Comparison of ENCODE assay signal across 12 cellular contexts in the genomic region with DNA sequence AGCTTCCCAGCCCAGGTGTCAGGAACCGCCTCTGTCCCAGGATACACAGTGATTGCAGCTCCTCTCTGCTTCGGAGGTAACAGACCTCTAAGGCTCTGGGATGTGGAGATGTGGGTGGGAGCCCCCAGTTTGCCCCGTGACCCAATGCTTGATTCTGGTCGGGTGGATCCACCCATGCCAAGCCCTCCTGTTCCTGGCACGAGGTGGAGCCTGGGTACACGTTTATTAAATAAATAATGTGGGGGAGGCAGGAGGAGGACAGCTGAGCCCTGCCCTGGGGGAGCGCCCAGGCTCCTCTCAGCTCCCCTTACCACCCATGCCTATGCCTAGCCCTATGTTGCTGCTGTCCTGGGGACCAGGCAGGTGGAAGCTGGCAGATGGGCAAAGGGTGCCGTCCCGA. TPM values are rescaled to one million over a fixed set of nuclear protein-coding genes. Genes with fewer than 3 reads are reported as not detected.
DNase-seq lines count a peak whose midpoint lies in the region; ATAC-seq and TF ChIP-seq lines count a peak whose summit lies in the region.
"Had no signal": no experiment of that assay in that cellular context is flagged by ENCODE, and none has a peak within 500 bp of the region (broad histone marks: within the 10 kb centered on the region; RNA-seq: fewer than 3 reads in every experiment).

No MANE protein-coding gene starts in this region.

- no CpG with 5 or more reads among the region's 9 CpGs for WGBS in IMR-90 (ENCODE audit: extremely low coverage in 2 of 2, insufficient read length in 1 of 2), 2 experiments

- POLR2A ChIA-PET in IMR-90 (lab: Charles Lee; ENCODE audit: unreplicated experiment): interaction anchor here (0.5 kb wide), 1 partner anchor 12 kb away, joined by 3 read pairs; no protein-coding TSS in a partner anchor

- H3K9ac ChIP-seq in IMR-90 (ENCODE audit: low read depth, low read length) (peak overlapping the region; percentile 54), colonic mucosa (ENCODE audit: low read depth in 2 of 2, low read length in 2 of 2) (peak overlapping the region; percentile 47 to 49), mucosa of rectum (ENCODE audit: low read depth in 1 of 2, low read length in 2 of 2) (no peak overlapping the region)

- TF ChIP-seq CTCF in IMR-90 (conservative IDR thresholded peaks at IDR 0.05; ENCODE audit: low read depth, low read length) (no peak), colonic mucosa (IDR thresholded peaks at IDR 0.05) (no peak), GM10266 (IDR thresholded peaks at IDR 0.05; ENCODE audit: control insufficient read depth, insufficient read depth, low read depth, missing control alignments) (no peak)

- H3K56ac ChIP-seq in IMR-90 (ENCODE audit: extremely low read depth, insufficient read depth, low read length): peak overlapping the region; percentile 76

- H3K4me1 ChIP-seq in IMR-90 (ENCODE audit: control insufficient read depth, insufficient read depth, low read length) (peaks cover 74% of the 10 kb centered on the region), colonic mucosa (no peaks in the 10 kb centered on the region), mucosa of rectum (ENCODE audit: control insufficient read depth in 2 of 2, insufficient read depth in 2 of 2, low read length in 2 of 2) (peaks cover 24 to 28% of the 10 kb centered on the region in 2 donors)

- peaks cover 38% of the 10 kb centered on the region for H3K9me1 ChIP-seq in IMR-90 (ENCODE audit: insufficient read depth, low read length)

- H3K18ac ChIP-seq in IMR-90 (ENCODE audit: low read depth, low read length): peak overlapping the region; percentile 80

- peak overlapping the region; percentile 90 to 95 for H4K8ac ChIP-seq in IMR-90 (ENCODE audit: low read depth in 2 of 2, low read length in 2 of 2)

- in situ Hi-C loops in IMR-90 (cut with MboI; ENCODE audit: low sequenced_read_pairs): no loop called here

- H2BK5ac ChIP-seq in IMR-90 (ENCODE audit: low read depth, low read length, poor library complexity, severe bottlenecking): peak overlapping the region; percentile 74

- ATAC-seq in IMR-90 (ENCODE audit: low read depth) (no peak), GM21619 (IDR thresholded peaks at IDR 0.05; ENCODE audit: unreplicated experiment) (no peak), left lobe of liver (no peak)

- no peak for DNase-seq in IMR-90
- no peak for DNase-seq in colonic mucosa
- DNase-seq in substantia nigra (lab: John Stamatoyannopoulos, UW): no peak
- DNase-seq in GM10266 (ENCODE audit: extremely low spot score): no peak
- DNase-seq in CD1c-positive myeloid dendritic cell (ENCODE audit: extremely low spot score): no peak
- no peak for DNase-seq in left lobe of liver (ENCODE audit: low spot score)
- DNase-seq: activated CD4-positive, alpha-beta T cell treated with anti-CD3 and anti-CD28 coated beads, Interleukin-2, amount 50 U/mL, for 1 hour; activated naive CD4-positive, alpha-beta T cell treated with Interleukin-2 at 50 U/mL for 16 hours; NCI-H510A treated with DMSO at 0.1 percent for 48 hours had no signal

- peak overlapping the region; percentile 56; the same call in 1 of the 2 replicates for H3K4me2 ChIP-seq in IMR-90 (ENCODE audit: low read depth, low read length)

- no peaks in the 10 kb centered on the region for H3K27me3 ChIP-seq in IMR-90 (ENCODE audit: control insufficient read depth, insufficient read depth, low read length)
- H3K27me3 ChIP-seq in colonic mucosa: no peaks in the 10 kb centered on the region
- no peaks in the 10 kb centered on the region for H3K27me3 ChIP-seq in mucosa of rectum (ENCODE audit: control insufficient read depth in 2 of 2, insufficient read depth in 2 of 2, low read length in 2 of 2)

- no peak for TF ChIP-seq RAD21 in IMR-90 (IDR thresholded peaks at IDR 0.05; ENCODE audit: low read length)

- CTCF ChIA-PET in IMR-90 (lab: Yijun Ruan, JAX): no interaction called here

- peak overlapping the region; percentile 98 for H3K4ac ChIP-seq in IMR-90 (ENCODE audit: low read depth, low read length)

- peaks cover 33 to 92% of the 10 kb centered on the region in 2 experiments; a peak in 3 of 4 replicates for H3K79me1 ChIP-seq in IMR-90 (ENCODE audit: low read depth in 1 of 2, low read length in 2 of 2)

- peak overlapping the region; percentile 98; the same call in 2 of the 3 replicates for H2BK15ac ChIP-seq in IMR-90 (ENCODE audit: low read depth, low read length)

- H3K27ac ChIP-seq in IMR-90 (ENCODE audit: insufficient read depth, low read length) (peak overlapping the region; percentile 98), colonic mucosa (peak overlapping the region; percentile 47), mucosa of rectum (ENCODE audit: low read depth in 2 of 2, low read length in 2 of 2) (peak overlapping the region; percentile 70 to 81), substantia nigra (ENCODE audit: low read depth, low read length, poor library complexity, severe bottlenecking) (peak overlapping the region; percentile 30)
- H3K27ac ChIP-seq: SK-N-MC had no signal

- H3K4me3 ChIP-seq in IMR-90 (ENCODE audit: insufficient read depth, low read depth, low read length) (no peak overlapping the region), colonic mucosa (no peak overlapping the region), mucosa of rectum (ENCODE audit: low read length in 2 of 2) (no peak overlapping the region)
- H3K4me3 ChIP-seq: SK-N-MC had no signal

- peaks cover 62% of the 10 kb centered on the region for H4K20me1 ChIP-seq in IMR-90 (ENCODE audit: insufficient read depth, low read length)

- H2BK20ac ChIP-seq in IMR-90 (ENCODE audit: low read depth, low read length): peak overlapping the region; percentile 94

- peak overlapping the region; percentile 100 for H2AK5ac ChIP-seq in IMR-90 (ENCODE audit: low read depth, low read length)

- H3K14ac ChIP-seq in IMR-90 (replicated peaks; ENCODE audit: low read depth, low read length): peak overlapping the region; percentile 92

- no peak for TF ChIP-seq POLR2A in IMR-90 (IDR thresholded peaks at IDR 0.05; ENCODE audit: low read depth, low read length)

- peaks cover 16% of the 10 kb centered on the region for H3K36me3 ChIP-seq in IMR-90 (ENCODE audit: control insufficient read depth, insufficient read depth, low read length)
- H3K36me3 ChIP-seq in colonic mucosa: no peaks in the 10 kb centered on the region
- no peaks in the 10 kb centered on the region for H3K36me3 ChIP-seq in mucosa of rectum (ENCODE audit: control insufficient read depth in 2 of 2, insufficient read depth in 2 of 2, low read length in 2 of 2)

- H2AK9ac ChIP-seq in IMR-90 (replicated peaks; ENCODE audit: low read depth, low read length, poor library complexity): peak overlapping the region; percentile 66

- no TSS peak for BruUV-seq in IMR-90 (replicated peaks; lab: Mats Ljungman, UMichigan)

- peak overlapping the region; percentile 62 for H4K5ac ChIP-seq in IMR-90 (ENCODE audit: low read depth, low read length)

- dilution Hi-C loops in IMR-90 (cut with HindIII; ENCODE audit: low sequenced_read_pairs, unreplicated experiment): no loop called here

- H3K9me3 ChIP-seq in IMR-90 (ENCODE audit: control insufficient read depth, insufficient read depth, low read length) (no peaks in the 10 kb centered on the region), colonic mucosa (no peaks in the 10 kb centered on the region), mucosa of rectum (ENCODE audit: control insufficient read depth in 2 of 2, low read length in 2 of 2) (no peaks in the 10 kb centered on the region)

- H4K91ac ChIP-seq in IMR-90 (ENCODE audit: insufficient read depth, low read depth, low read length): peak overlapping the region; percentile 97

- intact Hi-C loops in IMR-90 (cut with micrococcal nuclease) (no loop called here), colonic mucosa (cut with DNase I) (no loop called here)

- peak overlapping the region; percentile 91 for H2BK120ac ChIP-seq in IMR-90 (ENCODE audit: low read depth, low read length)

- H2AFZ ChIP-seq in IMR-90 (replicated peaks; ENCODE audit: low read length, poor library complexity): peak overlapping the region; percentile 25

- H3K23ac ChIP-seq in IMR-90 (ENCODE audit: low read depth, low read length): peak overlapping the region; percentile 97

TF ChIP-seq in IMR-90, 13 proteins besides CTCF, POLR2A, EP300 and RAD21 (continues in another document):
- TF ChIP-seq CHD1 (IDR thresholded peaks at IDR 0.05; ENCODE audit: low read depth, low read length) (no peak), RCOR1 (IDR thresholded peaks at IDR 0.05; ENCODE audit: insufficient replicate concordance, low read length) (no peak), BHLHE40 (IDR thresholded peaks at IDR 0.05; ENCODE audit: low read depth, low read length) (no peak), SMC3 (IDR thresholded peaks at IDR 0.05; ENCODE audit: low read depth, low read length) (no peak), RFX5 (IDR thresholded peaks at IDR 0.05; ENCODE audit: low read depth, low read length) (no peak), FOS (IDR thresholded peaks at IDR 0.05; ENCODE audit: low read depth, low read length) (no peak), CEBPB (IDR thresholded peaks at IDR 0.05; ENCODE audit: low read depth, low read length) (no peak)
- TF ChIP-seq, protein P1, sequence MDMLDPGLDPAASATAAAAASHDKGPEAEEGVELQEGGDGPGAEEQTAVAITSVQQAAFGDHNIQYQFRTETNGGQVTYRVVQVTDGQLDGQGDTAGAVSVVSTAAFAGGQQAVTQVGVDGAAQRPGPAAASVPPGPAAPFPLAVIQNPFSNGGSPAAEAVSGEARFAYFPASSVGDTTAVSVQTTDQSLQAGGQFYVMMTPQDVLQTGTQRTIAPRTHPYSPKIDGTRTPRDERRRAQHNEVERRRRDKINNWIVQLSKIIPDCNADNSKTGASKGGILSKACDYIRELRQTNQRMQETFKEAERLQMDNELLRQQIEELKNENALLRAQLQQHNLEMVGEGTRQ (IDR thresholded peaks at IDR 0.05; ENCODE audit: low read depth, low read length): no peak

RNA-seq across cellular contexts. Expression of a gene that starts 16.0 kb away (rescaled TPM):
- 19.4 and 21.7 TPM in 2 replicates for total RNA-seq in IMR-90 (2012; rRNA removed)
- polyA plus RNA-seq in IMR-90 (2012; rRNA removed): 97.7 and 128 TPM in 2 replicates
- polyA plus RNA-seq in IMR-90 (2012; cell fraction: cytosol; rRNA removed): 30.1 and 51.0 TPM in 2 replicates
- 388 and 880 TPM in 2 replicates for polyA plus RNA-seq in IMR-90 (2012; cell fraction: nucleus; rRNA removed; ENCODE audit: low replicate concordance)
- 10 to 100 TPM in 1 of 2 donors, 1 to 10 TPM in 1; 8.6 to 13.4 TPM for total RNA-seq in colonic mucosa
- total RNA-seq in left lobe of liver: 6.8 TPM

RNA-seq across cellular contexts. Expression of a gene that starts 52.0 kb away (rescaled TPM):
- total RNA-seq in IMR-90 (2012; rRNA removed) (under 0.01 TPM in 1 of 2 replicates, not detected in the other), colonic mucosa (1 to 10 TPM in 1 of 2 donors, under 1 TPM in 1; 0.91 to 1.4 TPM), left lobe of liver (0.25 TPM)
- polyA plus RNA-seq in IMR-90 (2012; rRNA removed): 0.37 and 0.44 TPM in 2 replicates
- 0.67 TPM in 1 of 2 replicates, not detected in the other for polyA plus RNA-seq in IMR-90 (2012; cell fraction: cytosol; rRNA removed)
- polyA plus RNA-seq in IMR-90 (2012; cell fraction: nucleus; rRNA removed; ENCODE audit: low replicate concordance): 0.45 and 1.5 TPM in 2 replicates

RNA-seq across cellular contexts. Expression of a gene that starts 52.1 kb away (rescaled TPM):
- total RNA-seq in IMR-90 (2012; rRNA removed) (2.3 and 3.1 TPM in 2 replicates), colonic mucosa (1 to 10 TPM; 4.0 to 7.1 TPM), left lobe of liver (1.4 TPM)
- 5.3 and 6.5 TPM in 2 replicates for polyA plus RNA-seq in IMR-90 (2012; rRNA removed)
- 4.3 and 5.3 TPM in 2 replicates for polyA plus RNA-seq in IMR-90 (2012; cell fraction: cytosol; rRNA removed)
- 17.5 and 30.8 TPM in 2 replicates for polyA plus RNA-seq in IMR-90 (2012; cell fraction: nucleus; rRNA removed; ENCODE audit: low replicate concordance)

Comparison
In these comparisons a context has a peak if more than half of its experiments do, and no peak if none do; other contexts are left out.
1. H3K27ac ChIP-seq: peak in every context shown above with its lines; median percentile 98 in IMR-90; 76 in mucosa of rectum; 47 in colonic mucosa; 30 in substantia nigra.
2. H3K9ac ChIP-seq: peak in IMR-90 (single experiment) and colonic mucosa (2 of 2); none in mucosa of rectum (0 of 2).